ENCODE assay signal across 6 cellular contexts in genomic region chr16:67104061-67104460, GRCh38. TPM values are rescaled to one million over a fixed set of nuclear protein-coding genes. Genes with fewer than 3 reads are reported as not detected.
DNase-seq lines count a peak whose midpoint lies in the region; ATAC-seq and TF ChIP-seq lines count a peak whose summit lies in the region.

No MANE protein-coding gene starts in this region.

- no peaks in the 10 kb centered on the region for H3K27me3 Mint-ChIP-seq in nephron progenitor cell (ENCODE audit: low read depth, poor library complexity)
- no peaks in the 10 kb centered on the region for H3K27me3 Mint-ChIP-seq in CD4-positive, alpha-beta memory T cell

- H3K27me3 ChIP-seq in CD4-positive, alpha-beta memory T cell (ENCODE audit: insufficient read depth, low read length), result no peaks in the 10 kb centered on the region

- peaks cover 7% of the 10 kb centered on the region for H3K4me1 Mint-ChIP-seq in nephron progenitor cell
- H3K4me1 Mint-ChIP-seq in CD4-positive, alpha-beta memory T cell, result peaks cover 0 to 6% (median 0%) of the 10 kb centered on the region in 4 donors

- no peak overlapping the region for H3K4me3 ChIP-seq in CD4-positive, alpha-beta memory T cell (ENCODE audit: low read length in 2 of 2)

- intact Hi-C loops in CD4-positive, alpha-beta memory T cell (cut with micrococcal nuclease), result no loop called here

- CTCF ChIA-PET in CD4-positive, alpha-beta memory T cell (lab: Charles Lee; ENCODE audit: partially characterized antibody), result interaction anchor here (0.8 to 6.7 kb wide), 9 partner anchors 10 to 143 kb away, joined by 3 to 72 read pairs (median 6); partner anchors contain the start of gene CES3

- H3K4me1 ChIP-seq in CD4-positive, alpha-beta memory T cell (ENCODE audit: insufficient read depth, low read length), result peaks cover 3% of the 10 kb centered on the region

- no peak overlapping the region for H3K4me3 Mint-ChIP-seq in nephron progenitor cell
- no peak overlapping the region for H3K4me3 Mint-ChIP-seq in CD4-positive, alpha-beta memory T cell

- TF ChIP-seq CTCF in nephron progenitor cell (IDR thresholded peaks at IDR 0.05), result peak; percentile 25

- no peaks in the 10 kb centered on the region for H3K9me3 Mint-ChIP-seq in nephron progenitor cell
- H3K9me3 Mint-ChIP-seq in CD4-positive, alpha-beta memory T cell, result no peaks in the 10 kb centered on the region

- DNase-seq in HK-2 (ENCODE audit: unreplicated experiment) (peak; percentile 44), amniotic epithelial cell (ENCODE audit: low read depth) (peak; percentile 59), nephron progenitor cell (peak; percentile 15), NK-92 (lab: John Stamatoyannopoulos, UW; ENCODE audit: unreplicated experiment) (no peak)
- DNase-seq in CD4-positive, alpha-beta memory T cell, result no peak

- H3K9me3 ChIP-seq in CD4-positive, alpha-beta memory T cell (ENCODE audit: control insufficient read depth in 1 of 2, low read length in 2 of 2), result no peaks in the 10 kb centered on the region

- no peak overlapping the region for H3K27ac ChIP-seq in CD4-positive, alpha-beta memory T cell (ENCODE audit: low read depth, low read length)

- peaks cover 23% of the 10 kb centered on the region for H3K36me3 Mint-ChIP-seq in nephron progenitor cell (ENCODE audit: low read depth)
- peaks cover 0 to 4% of the 10 kb centered on the region in 2 donors for H3K36me3 Mint-ChIP-seq in CD4-positive, alpha-beta memory T cell

- H3K36me3 ChIP-seq in CD4-positive, alpha-beta memory T cell (ENCODE audit: insufficient read depth, low read length), result no peaks in the 10 kb centered on the region

- POLR2A ChIA-PET in CD4-positive, alpha-beta memory T cell (lab: Charles Lee; ENCODE audit: partially characterized antibody), result interaction anchor here (0.6 to 1.4 kb wide), 2 partner anchors 48 to 480 kb away, joined by 3 read pairs; no protein-coding TSS in a partner anchor

- H3K27ac Mint-ChIP-seq in nephron progenitor cell, result peak overlapping the region; percentile 26
- H3K27ac Mint-ChIP-seq in CD4-positive, alpha-beta memory T cell, result peak overlapping the region in 3 of 7 donors; percentile 7 to 47 (median 19)

- no peak for ATAC-seq in GM19452 (IDR thresholded peaks at IDR 0.05; ENCODE audit: unreplicated experiment)

RNA-seq across cellular contexts. Expression of gene PHAF1, which starts 5.7 kb away (rescaled TPM):
- total RNA-seq in CD4-positive, alpha-beta memory T cell, result 10 to 100 TPM; 22.2 to 22.7 TPM
- 10 to 100 TPM in 1 of 2 donors, 1 to 10 TPM in 1; 7.5 to 16.1 TPM for polyA plus RNA-seq in CD4-positive, alpha-beta memory T cell

RNA-seq across cellular contexts. Expression of gene B3GNT9, which starts 46.7 kb away (rescaled TPM):
- 10 to 100 TPM; 10.0 to 10.4 TPM for total RNA-seq in CD4-positive, alpha-beta memory T cell
- 10 to 100 TPM; 10.0 to 11.8 TPM for polyA plus RNA-seq in CD4-positive, alpha-beta memory T cell

RNA-seq across cellular contexts. Expression of gene TRADD, which starts 55.6 kb away (rescaled TPM):
- 100 to 1,000 TPM; 161 to 173 TPM for total RNA-seq in CD4-positive, alpha-beta memory T cell
- polyA plus RNA-seq in CD4-positive, alpha-beta memory T cell, result 100 to 1,000 TPM; 221 to 285 TPM

RNA-seq across cellular contexts. Expression of gene FBXL8, which starts 55.7 kb away (rescaled TPM):
- total RNA-seq in CD4-positive, alpha-beta memory T cell, result 10 to 100 TPM; 69.9 to 76.2 TPM
- polyA plus RNA-seq in CD4-positive, alpha-beta memory T cell, result 10 to 100 TPM; 19.2 to 26.5 TPM

Comparison
In these comparisons a context has a peak if more than half of its experiments do, and no peak if none do; other contexts are left out.
1. DNase-seq: peak in HK-2 (single experiment), amniotic epithelial cell (single experiment) and nephron progenitor cell (single experiment); none in CD4-positive, alpha-beta memory T cell (0 of 5) and NK-92 (single experiment).